9 cellular contexts compared by ENCODE assay signal in the genomic region with DNA sequence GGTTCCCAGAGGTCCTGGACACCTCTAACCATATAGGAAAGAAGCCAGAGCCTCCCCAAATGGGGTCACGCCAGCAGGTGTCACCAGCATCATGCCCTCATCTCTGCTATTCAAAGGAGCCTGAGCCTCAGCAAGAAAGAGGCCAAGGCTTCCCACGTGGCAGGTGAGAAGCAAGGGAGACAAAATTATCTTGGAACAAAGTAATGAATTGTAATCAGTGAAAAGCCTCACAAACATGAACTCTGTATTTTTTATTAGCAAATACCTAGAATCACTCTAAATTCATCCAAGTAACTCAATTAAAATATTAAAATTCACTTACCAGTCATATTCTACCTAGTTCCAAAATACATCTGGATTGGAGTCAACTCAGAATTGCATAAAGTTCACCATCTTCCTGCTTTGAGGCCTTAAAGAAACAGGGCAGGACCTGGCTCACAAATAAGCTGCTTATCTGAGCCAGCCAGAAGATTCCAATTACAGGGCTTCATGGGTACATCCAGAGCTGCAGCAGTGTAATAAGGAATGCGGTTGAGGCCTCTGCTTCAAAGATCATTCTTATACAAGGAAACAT.
DNase-seq lines count a peak whose midpoint lies in the region; FAIRE-seq and TF ChIP-seq lines count a peak whose summit lies in the region.
"Had no signal": no experiment of that assay in that cellular context is flagged by ENCODE, and none has a peak within 500 bp of the region (broad histone marks: within the 10 kb centered on the region; RNA-seq: fewer than 3 reads in every experiment).

No MANE protein-coding gene starts in this region.

- no peak overlapping the region for H3K9ac ChIP-seq in astrocyte (ENCODE audit: low read length)

- H3K27me3 ChIP-seq in astrocyte (ENCODE audit: insufficient read depth, low read length) = no peaks in the 10 kb centered on the region

- H3K4me3 ChIP-seq in AG04449 (ENCODE audit: low read depth, low read length) (no peak overlapping the region), astrocyte (ENCODE audit: insufficient read depth, low read depth, low read length) (no peak overlapping the region)

- H4K20me1 ChIP-seq in astrocyte (ENCODE audit: insufficient read depth, low read length) = peaks cover 14% of the 10 kb centered on the region

- FAIRE-seq in astrocyte (lab: Jason Lieb, UNC) = no peak

- DNase-seq in AG04449 (ENCODE audit: low read depth, low spot score) (peak; percentile 45), astrocyte (ENCODE audit: low read depth) (peak; percentile 55), iPS-NIHi7 (ENCODE audit: extremely low spot score) (peak; percentile 36), GDM1 (lab: John Stamatoyannopoulos, UW) (no peak), KG1 (lab: John Stamatoyannopoulos, UW) (no peak), MV-4-11 (lab: John Stamatoyannopoulos, UW) (no peak), putamen (ENCODE audit: low spot score) (no peak)
- DNase-seq: GF-D8 had no signal

- peaks cover 30% of the 10 kb centered on the region for H3K4me1 Mint-ChIP-seq in astrocyte (ENCODE audit: low read depth, unreplicated experiment)

- POLR2A ChIA-PET in AG04449 (lab: Yijun Ruan, JAX) = interaction anchor here (0.8 kb wide), 1 partner anchor 67 kb away, joined by 7 read pairs; no protein-coding TSS in a partner anchor

- peaks cover 10% of the 10 kb centered on the region for H3K4me1 ChIP-seq in astrocyte (ENCODE audit: insufficient read depth, low read length)

- H3K9me3 ChIP-seq in astrocyte (ENCODE audit: insufficient read depth, low read depth, low read length) = no peaks in the 10 kb centered on the region

- no peak overlapping the region for H3K4me3 Mint-ChIP-seq in astrocyte (ENCODE audit: unreplicated experiment)

- H3K4me2 ChIP-seq in astrocyte (ENCODE audit: low read length) = no peak overlapping the region

- no peak for TF ChIP-seq CTCF in AG04449 (IDR thresholded peaks at IDR 0.05; ENCODE audit: insufficient read depth, low read length, missing control alignments)
- TF ChIP-seq CTCF in GM12874 (IDR thresholded peaks at IDR 0.05; ENCODE audit: insufficient read depth, low read depth, low read length) = peak; percentile 19; the same call in 1 of the 2 replicates
- no peak for TF ChIP-seq CTCF in astrocyte (IDR thresholded peaks at IDR 0.05; ENCODE audit: insufficient read depth, low read depth, low read length)

- no peaks in the 10 kb centered on the region for H3K9me3 Mint-ChIP-seq in astrocyte (ENCODE audit: unreplicated experiment)

- no peaks in the 10 kb centered on the region for H3K79me2 ChIP-seq in astrocyte (ENCODE audit: insufficient read depth, low read length)

- no peaks in the 10 kb centered on the region for H3K36me3 Mint-ChIP-seq in astrocyte (ENCODE audit: low read depth, unreplicated experiment)

- H3K27me3 Mint-ChIP-seq in astrocyte (ENCODE audit: low read depth, unreplicated experiment) = no peaks in the 10 kb centered on the region

- CTCF ChIA-PET in AG04449 (lab: Yijun Ruan, JAX) = interaction anchor here (1.1 to 1.2 kb wide), 2 partner anchors 10 to 133 kb away, joined by 3 read pairs; no protein-coding TSS in a partner anchor

- H3K27ac Mint-ChIP-seq in astrocyte (ENCODE audit: unreplicated experiment) = no peak overlapping the region

- no peak overlapping the region for H2AFZ ChIP-seq in astrocyte (ENCODE audit: low read depth, low read length)

- H3K27ac ChIP-seq in astrocyte (ENCODE audit: low read depth, low read length) = no peak overlapping the region

- no peaks in the 10 kb centered on the region for H3K36me3 ChIP-seq in astrocyte (ENCODE audit: insufficient read depth, low read length)

Comparison
In these comparisons a context has a peak if more than half of its experiments do, and no peak if none do; other contexts are left out.
1. DNase-seq: peak in AG04449 (single experiment), astrocyte (single experiment) and iPS-NIHi7 (single experiment); none in GDM1 (single experiment), KG1 (single experiment), MV-4-11 (single experiment) and putamen (single experiment).